In the genomic region with DNA sequence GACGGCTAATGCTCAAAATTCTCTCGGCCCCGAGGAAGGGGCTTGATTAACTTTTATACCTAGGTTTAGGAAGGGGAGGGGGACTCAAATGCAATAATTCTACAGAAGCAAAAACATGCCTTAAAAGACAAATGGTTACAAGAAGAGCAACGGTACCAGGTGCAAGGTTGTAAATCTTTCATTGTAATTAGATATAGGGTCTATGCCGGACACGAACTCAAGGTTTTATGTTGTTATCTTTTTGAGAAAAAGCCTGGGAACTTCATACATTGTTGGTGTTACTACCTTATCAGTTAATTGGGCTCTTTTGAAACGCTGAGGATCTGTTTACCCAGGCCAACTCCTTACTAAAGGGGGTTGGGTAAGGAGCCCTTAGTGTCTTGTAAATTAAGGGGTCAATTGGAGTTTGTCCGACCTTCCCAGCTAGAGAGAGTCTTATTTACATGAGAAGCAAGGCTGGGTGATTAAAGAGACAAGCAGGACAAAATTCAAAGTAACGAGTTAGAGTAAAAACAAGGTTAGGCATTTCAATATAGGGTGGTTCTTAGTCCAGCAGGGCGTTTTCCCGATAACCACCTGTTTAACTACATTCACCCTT, we compare ENCODE assay signal across 7 cellular contexts. TPM values are rescaled to one million over a fixed set of nuclear protein-coding genes. Genes with fewer than 3 reads are reported as not detected.
DNase-seq lines count a peak whose midpoint lies in the region; ATAC-seq and TF ChIP-seq lines count a peak whose summit lies in the region.
"Not testable (repeated sequence)": the region's sequence is repeated elsewhere in the genome, so short reads cannot be mapped to it uniquely, and the experiment has no call there.

No MANE protein-coding gene starts in this region.

- H3K9ac ChIP-seq in adipocyte (ENCODE audit: low read length): peak overlapping the region; percentile 62

- not testable (repeated sequence) for H3K4me1 ChIP-seq in HEK293 (ENCODE audit: control insufficient read depth, insufficient read depth, low read length)
- H3K4me1 ChIP-seq in adipocyte (ENCODE audit: control insufficient read depth, insufficient read depth, low read length): peaks cover 65% of the 10 kb centered on the region

- H3K36me3 ChIP-seq in HEK293 (ENCODE audit: control insufficient read depth in 2 of 2, insufficient read depth in 1 of 2, low read length in 2 of 2); adipocyte (ENCODE audit: control insufficient read depth, insufficient read depth, low read length, severe bottlenecking): not testable (repeated sequence)

- H3K27me3 Mint-ChIP-seq in T-helper 1 cell treated with Interleukin-12 subunit alpha and Interleukin-12 subunit beta and Interleukin-4 antibody, amounts not matched to agents 30 μg/mL and 1 μg/mL, for 36 hours (ENCODE audit: low read depth); glutamatergic neuron (ENCODE audit: unreplicated experiment); immature natural killer cell (ENCODE audit: low read depth in 3 of 3); natural killer cell (ENCODE audit: low read depth in 2 of 2): not testable (repeated sequence)

- intact Hi-C loops in natural killer cell (cut with micrococcal nuclease): not testable (repeated sequence)

- DNase-seq in adipocyte (ENCODE audit: low read depth); glutamatergic neuron; immature natural killer cell; natural killer cell: not testable (repeated sequence)

- CTCF ChIA-PET in HEK293 (lab: Yijun Ruan, JAX): not testable (repeated sequence)

- H3K27ac ChIP-seq in HEK293 (ENCODE audit: extremely low read depth, low read depth, low read length) (peak overlapping the region; percentile 92), skin epidermis (peak overlapping the region in 19 of 21 experiments; percentile 35 to 91 (median 80))

- not testable (repeated sequence) for H3K9me3 Mint-ChIP-seq in T-helper 1 cell treated with Interleukin-12 subunit alpha and Interleukin-12 subunit beta and Interleukin-4 antibody, amounts not matched to agents 30 μg/mL and 1 μg/mL, for 36 hours; glutamatergic neuron (ENCODE audit: unreplicated experiment); immature natural killer cell; natural killer cell

- POLR2A ChIA-PET in HEK293 (lab: Yijun Ruan, JAX): not testable (repeated sequence)

- H3K9me3 ChIP-seq in HEK293 (ENCODE audit: control insufficient read depth, insufficient read depth, low read depth, low read length); adipocyte (ENCODE audit: control insufficient read depth, low read length): not testable (repeated sequence)

- H3K4me1 Mint-ChIP-seq in T-helper 1 cell treated with Interleukin-12 subunit alpha and Interleukin-12 subunit beta and Interleukin-4 antibody, amounts not matched to agents 30 μg/mL and 1 μg/mL, for 36 hours (ENCODE audit: low read depth): peaks cover 33% of the 10 kb centered on the region
- not testable (repeated sequence) for H3K4me1 Mint-ChIP-seq in glutamatergic neuron (ENCODE audit: low read depth, unreplicated experiment)
- H3K4me1 Mint-ChIP-seq in immature natural killer cell (peaks cover 45 to 54% of the 10 kb centered on the region in 2 donors), natural killer cell (peaks cover 49 to 58% of the 10 kb centered on the region in 2 donors)

- H3K4me3 ChIP-seq in HEK293 (ENCODE audit: low read depth, low read length); skin epidermis: not testable (repeated sequence)
- peak overlapping the region; percentile 58 for H3K4me3 ChIP-seq in adipocyte (ENCODE audit: low read length)

- peak overlapping the region; percentile 26 for H3K27ac Mint-ChIP-seq in T-helper 1 cell treated with Interleukin-12 subunit alpha and Interleukin-12 subunit beta and Interleukin-4 antibody, amounts not matched to agents 30 μg/mL and 1 μg/mL, for 36 hours
- not testable (repeated sequence) for H3K27ac Mint-ChIP-seq in glutamatergic neuron (ENCODE audit: unreplicated experiment)
- H3K27ac Mint-ChIP-seq in immature natural killer cell (peak overlapping the region; percentile 41 to 96 (median 84)), natural killer cell (peak overlapping the region; percentile 94 to 95)

- TF ChIP-seq CTCF in HEK293 (tag by site-specific recombination; IDR thresholded peaks at IDR 0.05); glutamatergic neuron (IDR thresholded peaks at IDR 0.05; ENCODE audit: partially characterized antibody, unreplicated experiment); natural killer cell (IDR thresholded peaks at IDR 0.05): not testable (repeated sequence)

- H3K4me3 Mint-ChIP-seq in T-helper 1 cell treated with Interleukin-12 subunit alpha and Interleukin-12 subunit beta and Interleukin-4 antibody, amounts not matched to agents 30 μg/mL and 1 μg/mL, for 36 hours: not testable (repeated sequence)
- peak overlapping the region; percentile 34 for H3K4me3 Mint-ChIP-seq in glutamatergic neuron (ENCODE audit: unreplicated experiment)
- H3K4me3 Mint-ChIP-seq in immature natural killer cell: peak overlapping the region in 4 of 5 donors; percentile 12 to 44 (median 20)
- peak overlapping the region; percentile 29 for H3K4me3 Mint-ChIP-seq in natural killer cell

- ATAC-seq in natural killer cell: not testable (repeated sequence)

- not testable (repeated sequence) for H3K27me3 ChIP-seq in adipocyte (replicated peaks; ENCODE audit: control insufficient read depth, insufficient read depth, low read length)

- peaks cover 17% of the 10 kb centered on the region for H3K36me3 Mint-ChIP-seq in T-helper 1 cell treated with Interleukin-12 subunit alpha and Interleukin-12 subunit beta and Interleukin-4 antibody, amounts not matched to agents 30 μg/mL and 1 μg/mL, for 36 hours (ENCODE audit: low read depth)
- H3K36me3 Mint-ChIP-seq in glutamatergic neuron (ENCODE audit: unreplicated experiment); immature natural killer cell; natural killer cell: not testable (repeated sequence)

TF ChIP-seq in HEK293, 187 proteins besides CTCF, POLR2A, EP300 and RAD21:
- TF ChIP-seq TCF7L2 (IDR thresholded peaks at IDR 0.05; ENCODE audit: borderline replicate concordance, low read depth, low read length) (peak; percentile 95), TRIM28 (IDR thresholded peaks at IDR 0.05; ENCODE audit: borderline replicate concordance, low read length) (0 out of 2 replicates have a peak, but pooled peaks have one; percentile 64)

RNA-seq across cellular contexts. Expression of a gene that starts 3.4 kb away (rescaled TPM):
- total RNA-seq in glutamatergic neuron (ENCODE audit: unreplicated experiment): 0.86 TPM
- 100 to 1,000 TPM in 1 of 3 donors, 10 to 100 TPM in 2; 78.8 to 205 (median 80.3) TPM for polyA plus RNA-seq in immature natural killer cell
- total RNA-seq in natural killer cell: 100 to 1,000 TPM; 141 to 218 (median 151) TPM

Comparison
In these comparisons a context has a peak if more than half of its experiments do, and no peak if none do; other contexts are left out.
1. RNA of a gene that starts 3.4 kb away (total RNA-seq): 141 to 218 TPM in natural killer cell; 0.86 TPM in glutamatergic neuron (single experiment); every median in the first group is over 10 times any median in the second.